ENCODE assay signal across 24 cellular contexts in genomic region chr2:105990624-105991023, GRCh38.
A peak's percentile ranks its signal among the peaks of the same experiment; 100 is the strongest.
DNase-seq lines count a peak whose midpoint lies in the region; ATAC-seq and TF ChIP-seq lines count a peak whose summit lies in the region.
"Had no signal": no experiment of that assay in that cellular context is flagged by ENCODE, and none has a peak within 500 bp of the region (broad histone marks: within the 10 kb centered on the region; RNA-seq: fewer than 3 reads in every experiment).

No MANE protein-coding gene starts in this region.

- H3K27me3 Mint-ChIP-seq in activated CD8-positive, alpha-beta T cell treated with anti-CD3 and anti-CD28 coated beads, Interleukin-2, amount 10 ng/mL, durations not matched to agents 7 days and 5 days (ENCODE audit: low read depth), result no peaks in the 10 kb centered on the region
- H3K27me3 Mint-ChIP-seq in activated CD8-positive, alpha-beta T cell treated with anti-CD3 and anti-CD28 coated beads for 36 hours, result no peaks in the 10 kb centered on the region
- H3K27me3 Mint-ChIP-seq: activated naive CD8-positive, alpha-beta T cell treated with anti-CD3 and anti-CD28 coated beads, Interleukin-2, amount 50 U/mL, for 24 hours; effector memory CD8-positive, alpha-beta T cell; stimulated activated naive CD8-positive, alpha-beta T cell treated with anti-CD3 and anti-CD28 coated beads, Interleukin-15, Interleukin-2, amounts not matched to agents 100 ng/mL and 50 ng/mL, for 24 hours; T-helper 17 cell had no signal

- no peak overlapping the region for H3K27ac Mint-ChIP-seq in activated CD8-positive, alpha-beta T cell treated with anti-CD3 and anti-CD28 coated beads, Interleukin-2, amount 10 ng/mL, durations not matched to agents 7 days and 5 days
- H3K27ac Mint-ChIP-seq in activated CD8-positive, alpha-beta T cell treated with anti-CD3 and anti-CD28 coated beads for 36 hours, result no peak overlapping the region
- H3K27ac Mint-ChIP-seq: activated naive CD8-positive, alpha-beta T cell treated with anti-CD3 and anti-CD28 coated beads, Interleukin-2, amount 50 U/mL, for 24 hours; effector memory CD8-positive, alpha-beta T cell; nephron; stimulated activated naive CD8-positive, alpha-beta T cell treated with anti-CD3 and anti-CD28 coated beads, Interleukin-15, Interleukin-2, amounts not matched to agents 100 ng/mL and 50 ng/mL, for 24 hours; T-helper 17 cell had no signal

- peaks cover 28% of the 10 kb centered on the region for H3K4me1 Mint-ChIP-seq in activated CD8-positive, alpha-beta T cell treated with anti-CD3 and anti-CD28 coated beads, Interleukin-2, amount 10 ng/mL, durations not matched to agents 7 days and 5 days (ENCODE audit: low read depth)
- peaks cover 5% of the 10 kb centered on the region for H3K4me1 Mint-ChIP-seq in activated CD8-positive, alpha-beta T cell treated with anti-CD3 and anti-CD28 coated beads for 36 hours (ENCODE audit: low read depth)
- H3K4me1 Mint-ChIP-seq: nephron had no signal

- H3K9me3 Mint-ChIP-seq in activated CD8-positive, alpha-beta T cell treated with anti-CD3 and anti-CD28 coated beads, Interleukin-2, amount 10 ng/mL, durations not matched to agents 7 days and 5 days (ENCODE audit: insufficient read depth), result peaks cover 51% of the 10 kb centered on the region
- H3K9me3 Mint-ChIP-seq in activated CD8-positive, alpha-beta T cell treated with anti-CD3 and anti-CD28 coated beads for 36 hours, result peaks cover 45% of the 10 kb centered on the region

- intact Hi-C loops in activated CD8-positive, alpha-beta T cell treated with anti-CD3 and anti-CD28 coated beads for 36 hours (cut with micrococcal nuclease), result no loop called here

- no peak overlapping the region for H3K4me3 Mint-ChIP-seq in activated CD8-positive, alpha-beta T cell treated with anti-CD3 and anti-CD28 coated beads, Interleukin-2, amount 10 ng/mL, durations not matched to agents 7 days and 5 days
- H3K4me3 Mint-ChIP-seq in activated CD8-positive, alpha-beta T cell treated with anti-CD3 and anti-CD28 coated beads for 36 hours, result no peak overlapping the region
- H3K4me3 Mint-ChIP-seq: activated naive CD8-positive, alpha-beta T cell treated with anti-CD3 and anti-CD28 coated beads, Interleukin-2, amount 50 U/mL, for 24 hours; nephron; stimulated activated naive CD8-positive, alpha-beta T cell treated with anti-CD3 and anti-CD28 coated beads, Interleukin-15, Interleukin-2, amounts not matched to agents 100 ng/mL and 50 ng/mL, for 24 hours; T-helper 17 cell had no signal

- POLR2A ChIA-PET in activated CD8-positive, alpha-beta T cell treated with anti-CD3 and anti-CD28 coated beads, Interleukin-2, amount 10 ng/mL, durations not matched to agents 7 days and 5 days (lab: Charles Lee), result no interaction called here
- POLR2A ChIA-PET in activated CD8-positive, alpha-beta T cell treated with anti-CD3 and anti-CD28 coated beads for 36 hours (lab: Charles Lee), result no interaction called here

- H3K36me3 Mint-ChIP-seq in activated CD8-positive, alpha-beta T cell treated with anti-CD3 and anti-CD28 coated beads, Interleukin-2, amount 10 ng/mL, durations not matched to agents 7 days and 5 days (ENCODE audit: low read depth), result peaks cover 54% of the 10 kb centered on the region
- H3K36me3 Mint-ChIP-seq in activated CD8-positive, alpha-beta T cell treated with anti-CD3 and anti-CD28 coated beads for 36 hours (ENCODE audit: low read depth), result peaks cover 20% of the 10 kb centered on the region

- no peak for ATAC-seq in activated CD8-positive, alpha-beta T cell treated with anti-CD3 and anti-CD28 coated beads, Interleukin-2, amount 10 ng/mL, durations not matched to agents 7 days and 5 days
- ATAC-seq in activated CD8-positive, alpha-beta T cell treated with anti-CD3 and anti-CD28 coated beads for 36 hours, result no peak
- ATAC-seq: A549; activated naive CD8-positive, alpha-beta T cell treated with anti-CD3 and anti-CD28 coated beads, Interleukin-2, amount 50 U/mL, for 24 hours; effector memory CD8-positive, alpha-beta T cell; T-helper 17 cell had no signal

- in situ Hi-C loops in KBM-7 (cut with MboI; ENCODE audit: low pct_unique_long_range_greater_than_20kb, low sequenced_read_pairs), result no loop called here

- CTCF ChIA-PET in activated CD8-positive, alpha-beta T cell treated with anti-CD3 and anti-CD28 coated beads, Interleukin-2, amount 10 ng/mL, durations not matched to agents 7 days and 5 days (lab: Charles Lee), result no interaction called here
- CTCF ChIA-PET in activated CD8-positive, alpha-beta T cell treated with anti-CD3 and anti-CD28 coated beads for 36 hours (lab: Charles Lee), result interaction anchor here (1.0 kb wide), 1 partner anchor 19 kb away, joined by 4 read pairs; no protein-coding TSS in a partner anchor

- TF ChIP-seq CTCF in activated CD8-positive, alpha-beta T cell treated with anti-CD3 and anti-CD28 coated beads for 36 hours (IDR thresholded peaks at IDR 0.05), result no peak

- DNase-seq in activated CD8-positive, alpha-beta T cell treated with anti-CD3 and anti-CD28 coated beads, Interleukin-2, amount 10 ng/mL, durations not matched to agents 7 days and 5 days, result peak; percentile 7
- DNase-seq in activated CD8-positive, alpha-beta T cell treated with anti-CD3 and anti-CD28 coated beads for 36 hours, result no peak
- DNase-seq in KBM-7, result peak; percentile 57
- peak; percentile 6 for DNase-seq in NOMO-1 treated with dmso at 0.1 percent for 144 hours (lab: John Stamatoyannopoulos, UW; ENCODE audit: unreplicated experiment)
- DNase-seq in SW480 (ENCODE audit: low spot score), result no peak
- DNase-seq in NCI-H524 (lab: John Stamatoyannopoulos, UW), result no peak
- DNase-seq in NCI-H69 (lab: John Stamatoyannopoulos, UW), result no peak
- no peak for DNase-seq in NCI-H2171 (lab: John Stamatoyannopoulos, UW)
- DNase-seq: activated CD4-positive, alpha-beta T cell treated with anti-CD3 and anti-CD28 coated beads for 1 hour; activated gamma-delta T cell; activated naive CD8-positive, alpha-beta T cell treated with anti-CD3 and anti-CD28 coated beads, Interleukin-2, amount 50 U/mL, for 24 hours; caudate nucleus; cortex of kidney; DMS153; effector memory CD8-positive, alpha-beta T cell; erythroblast; foreskin fibroblast; head of caudate nucleus; NCI-H1105 treated with DMSO at 0.1 percent for 48 hours; SK-N-SH; T-helper 17 cell had no signal

Comparison
In these comparisons a context has a peak if more than half of its experiments do, and no peak if none do; other contexts are left out.
1. DNase-seq: peak in activated CD8-positive, alpha-beta T cell treated with anti-CD3 and anti-CD28 coated beads, Interleukin-2, amount 10 ng/mL, durations not matched to agents 7 days and 5 days (single experiment), KBM-7 (single experiment) and NOMO-1 treated with dmso at 0.1 percent for 144 hours (single experiment); none in activated CD8-positive, alpha-beta T cell treated with anti-CD3 and anti-CD28 coated beads for 36 hours (single experiment), SW480 (single experiment), NCI-H524 (0 of 2), NCI-H69 (single experiment) and NCI-H2171 (single experiment).